10 cellular contexts compared by ENCODE assay signal in genomic region chr13:107375701-107376350, GRCh38.
"Had no signal": no experiment of that assay in that cellular context is flagged by ENCODE, and none has a peak within 500 bp of the region (broad histone marks: within the 10 kb centered on the region; RNA-seq: fewer than 3 reads in every experiment).

No MANE protein-coding gene starts in this region.

- H3K4me3 Mint-ChIP-seq: activated naive CD4-positive, alpha-beta T cell treated with anti-CD3 and anti-CD28 coated beads, Interleukin-2, amount 50 U/mL, for 24 hours; nephron progenitor cell had no signal

- H3K27me3 Mint-ChIP-seq: activated naive CD4-positive, alpha-beta T cell treated with anti-CD3 and anti-CD28 coated beads, Interleukin-2, amount 50 U/mL, for 24 hours had no signal

- H3K9me3 ChIP-seq: breast epithelium, gastroesophageal sphincter, upper lobe of right lung had no signal

- H3K4me3 ChIP-seq: breast epithelium, gastroesophageal sphincter, hepatocyte, upper lobe of right lung had no signal

- H3K27ac Mint-ChIP-seq: activated naive CD4-positive, alpha-beta T cell treated with anti-CD3 and anti-CD28 coated beads, Interleukin-2, amount 50 U/mL, for 24 hours; nephron progenitor cell had no signal

- H3K79me2 ChIP-seq: hepatocyte had no signal

- H3K27me3 ChIP-seq: breast epithelium, gastroesophageal sphincter, hepatocyte, upper lobe of right lung had no signal

- H3K4me2 ChIP-seq: hepatocyte had no signal

- H3K9me3 Mint-ChIP-seq: activated naive CD4-positive, alpha-beta T cell treated with anti-CD3 and anti-CD28 coated beads, Interleukin-2, amount 50 U/mL, for 24 hours; nephron progenitor cell had no signal

- H3K36me3 Mint-ChIP-seq: activated naive CD4-positive, alpha-beta T cell treated with anti-CD3 and anti-CD28 coated beads, Interleukin-2, amount 50 U/mL, for 24 hours had no signal

- H3K27ac ChIP-seq: breast epithelium, gastroesophageal sphincter, hepatocyte, upper lobe of right lung had no signal

- DNase-seq: left ventricle myocardium superior; nephron progenitor cell; stimulated activated CD4-positive, alpha-beta T cell treated with anti-CD3 and anti-CD28 coated beads, Interleukin-4, amount 100 ng/mL, for 1 hour; stimulated activated CD8-positive, alpha-beta memory T cell treated with anti-CD3 and anti-CD28 coated beads, Interleukin-4, amount 100 ng/mL, for 48 hours; stimulated activated naive CD8-positive, alpha-beta T cell treated with anti-CD3 and anti-CD28 coated beads, Interleukin-15, Interleukin-2, amounts not matched to agents 100 U/mL and 50 U/mL, for 24 hours; upper lobe of right lung had no signal

- H3K4me1 ChIP-seq: breast epithelium, gastroesophageal sphincter, upper lobe of right lung had no signal

- H3K4me1 Mint-ChIP-seq: activated naive CD4-positive, alpha-beta T cell treated with anti-CD3 and anti-CD28 coated beads, Interleukin-2, amount 50 U/mL, for 24 hours; nephron progenitor cell had no signal

- H3K36me3 ChIP-seq: breast epithelium, gastroesophageal sphincter, upper lobe of right lung had no signal

- H2AFZ ChIP-seq: hepatocyte had no signal
